22 cellular contexts compared by ENCODE assay signal in genomic region chr7:80729586-80730320, GRCh38.
DNase-seq lines count a peak whose midpoint lies in the region; ATAC-seq and TF ChIP-seq lines count a peak whose summit lies in the region.
"Had no signal": no experiment of that assay in that cellular context is flagged by ENCODE, and none has a peak within 500 bp of the region (broad histone marks: within the 10 kb centered on the region; RNA-seq: fewer than 3 reads in every experiment).

No MANE protein-coding gene starts in this region.

- H3F3A ChIP-seq in smooth muscle cell (ENCODE audit: low read depth): no peaks in the 10 kb centered on the region

- intact Hi-C loops in activated naive CD4-positive, alpha-beta T cell treated with anti-CD3 and anti-CD28 coated beads for 36 hours (cut with micrococcal nuclease): no loop called here

- H3K36me3 ChIP-seq in fibroblast of lung (ENCODE audit: control insufficient read depth, insufficient read depth, low read length): no peaks in the 10 kb centered on the region
- H3K36me3 ChIP-seq in smooth muscle cell (ENCODE audit: low read depth): no peaks in the 10 kb centered on the region
- H3K36me3 ChIP-seq: uterus had no signal

- H3K27ac ChIP-seq in fibroblast of lung (ENCODE audit: insufficient read depth, low read length): no peak overlapping the region
- H3K27ac ChIP-seq in smooth muscle cell (ENCODE audit: low read depth): no peak overlapping the region
- H3K27ac ChIP-seq: RWPE1, uterus had no signal

- no peak overlapping the region for H3K4me3 ChIP-seq in fibroblast of lung (replicated peaks in 1 of 4; ENCODE audit: control extremely low read depth in 1 of 4, insufficient read depth in 1 of 4, low read depth in 3 of 4, low read length in 4 of 4)
- H3K4me3 ChIP-seq in smooth muscle cell: no peak overlapping the region
- H3K4me3 ChIP-seq: skin epidermis, uterus had no signal

- H3K9me3 ChIP-seq in fibroblast of lung (ENCODE audit: control insufficient read depth, insufficient read depth, low read depth, low read length): no peaks in the 10 kb centered on the region
- no peaks in the 10 kb centered on the region for H3K9me3 ChIP-seq in smooth muscle cell (replicated peaks; ENCODE audit: low read depth)
- H3K9me3 ChIP-seq: uterus had no signal

- H3K27me3 ChIP-seq in fibroblast of lung (ENCODE audit: control insufficient read depth, insufficient read depth, low read length): no peaks in the 10 kb centered on the region
- H3K27me3 ChIP-seq in smooth muscle cell (ENCODE audit: low read depth): no peaks in the 10 kb centered on the region
- H3K27me3 ChIP-seq: uterus had no signal

- no peaks in the 10 kb centered on the region for H3K9me3 Mint-ChIP-seq in nephron
- H3K9me3 Mint-ChIP-seq in activated naive CD4-positive, alpha-beta T cell treated with anti-CD3 and anti-CD28 coated beads for 36 hours: no peaks in the 10 kb centered on the region
- H3K9me3 Mint-ChIP-seq: activated B cell treated with CpG ODN at 0.5 μM for 24 hours, mesothelial cell of epicardium had no signal

- 89% methylated on average over 2 of the region's 2 CpGs for WGBS in smooth muscle cell (ENCODE audit: low lambda C conversion rate)

- H3K4me1 ChIP-seq in fibroblast of lung (ENCODE audit: control insufficient read depth, extremely low read depth, insufficient read depth, low read length): peaks cover 6% of the 10 kb centered on the region
- H3K4me1 ChIP-seq in smooth muscle cell (ENCODE audit: low read depth): peaks cover 3% of the 10 kb centered on the region
- H3K4me1 ChIP-seq: uterus had no signal

- no peaks in the 10 kb centered on the region for H3K79me2 ChIP-seq in fibroblast of lung (ENCODE audit: control insufficient read depth, insufficient read depth, low read length)
- no peaks in the 10 kb centered on the region for H3K79me2 ChIP-seq in smooth muscle cell (ENCODE audit: low read depth)

- no peaks in the 10 kb centered on the region for H4K20me1 ChIP-seq in fibroblast of lung (ENCODE audit: control insufficient read depth, extremely low read depth, insufficient read depth, low read length)
- H4K20me1 ChIP-seq in smooth muscle cell (ENCODE audit: low read depth): no peaks in the 10 kb centered on the region

- H3K27me3 Mint-ChIP-seq in nephron (ENCODE audit: low read depth): peaks cover 5% of the 10 kb centered on the region
- peaks cover 2% of the 10 kb centered on the region for H3K27me3 Mint-ChIP-seq in activated naive CD4-positive, alpha-beta T cell treated with anti-CD3 and anti-CD28 coated beads for 36 hours (ENCODE audit: low read depth)
- H3K27me3 Mint-ChIP-seq: activated B cell treated with CpG ODN at 0.5 μM for 24 hours, T-helper 17 cell had no signal

- no peak for ATAC-seq in GM21390 (IDR thresholded peaks at IDR 0.05; ENCODE audit: unreplicated experiment)
- ATAC-seq: T-helper 17 cell had no signal

- CTCF ChIA-PET in activated naive CD4-positive, alpha-beta T cell treated with anti-CD3 and anti-CD28 coated beads for 36 hours (lab: Charles Lee): no interaction called here

- H3K36me3 Mint-ChIP-seq in nephron (ENCODE audit: low read depth): no peaks in the 10 kb centered on the region
- H3K36me3 Mint-ChIP-seq in activated naive CD4-positive, alpha-beta T cell treated with anti-CD3 and anti-CD28 coated beads for 36 hours (ENCODE audit: low read depth): no peaks in the 10 kb centered on the region
- H3K36me3 Mint-ChIP-seq: brain had no signal

- DNase-seq in EL (peak; percentile 80), OCI-M1 (lab: John Stamatoyannopoulos, UW) (peak; percentile 57), fibroblast of lung (ENCODE audit: low read depth in 2 of 2) (peak; percentile 59 to 89), smooth muscle cell (lab: John Stamatoyannopoulos, UW; ENCODE audit: unreplicated experiment) (no peak), NCI-H345 (lab: John Stamatoyannopoulos, UW) (no peak)
- DNase-seq in activated naive CD4-positive, alpha-beta T cell treated with anti-CD3 and anti-CD28 coated beads for 36 hours: no peak
- DNase-seq: activated B cell treated with CpG ODN at 0.5 μM for 24 hours; activated gamma-delta T cell; C1 segment of cervical spinal cord; DND-41; Karpas-422; NCI-H1694; NCI-H524; stimulated activated naive CD4-positive, alpha-beta T cell; T-helper 17 cell had no signal

- H2AFZ ChIP-seq in fibroblast of lung (ENCODE audit: low read length) (no peak overlapping the region), smooth muscle cell (ENCODE audit: low read depth) (no peak overlapping the region)

- peak overlapping the region in 2 of 3 experiments; percentile 64 to 65 for H3K27ac Mint-ChIP-seq in nephron
- H3K27ac Mint-ChIP-seq in activated naive CD4-positive, alpha-beta T cell treated with anti-CD3 and anti-CD28 coated beads for 36 hours: no peak overlapping the region
- H3K27ac Mint-ChIP-seq: activated B cell treated with CpG ODN at 0.5 μM for 24 hours, mesothelial cell of epicardium, T-helper 17 cell had no signal

- peaks cover 32% of the 10 kb centered on the region for H3K4me1 Mint-ChIP-seq in nephron
- H3K4me1 Mint-ChIP-seq in activated naive CD4-positive, alpha-beta T cell treated with anti-CD3 and anti-CD28 coated beads for 36 hours (ENCODE audit: low read depth): no peaks in the 10 kb centered on the region
- H3K4me1 Mint-ChIP-seq: activated B cell treated with CpG ODN at 0.5 μM for 24 hours, T-helper 17 cell had no signal

- H3K9ac ChIP-seq in fibroblast of lung (ENCODE audit: insufficient read depth, low read length) (no peak overlapping the region), smooth muscle cell (ENCODE audit: low read depth) (no peak overlapping the region)

- no peak for TF ChIP-seq CTCF in fibroblast of lung (conservative IDR thresholded peaks at IDR 0.05 in 1 of 2, IDR thresholded peaks at IDR 0.05 in 1 of 2; ENCODE audit: low read depth in 1 of 2, low read length in 2 of 2)
- no peak for TF ChIP-seq CTCF in nephron (IDR thresholded peaks at IDR 0.05; ENCODE audit: unreplicated experiment in 3 of 3)
- no peak for TF ChIP-seq CTCF in smooth muscle cell (IDR thresholded peaks at IDR 0.05; ENCODE audit: borderline replicate concordance, insufficient read depth, poor library complexity, severe bottlenecking)

- H3K4me2 ChIP-seq in fibroblast of lung (ENCODE audit: extremely low read depth, insufficient read depth, low read length) (no peak overlapping the region), smooth muscle cell (no peak overlapping the region)

- H3K4me3 Mint-ChIP-seq in nephron: peak overlapping the region in 1 of 3 experiments; percentile 2
- H3K4me3 Mint-ChIP-seq in activated naive CD4-positive, alpha-beta T cell treated with anti-CD3 and anti-CD28 coated beads for 36 hours: no peak overlapping the region
- H3K4me3 Mint-ChIP-seq: activated B cell treated with CpG ODN at 0.5 μM for 24 hours, brain, mesothelial cell of epicardium, T-helper 17 cell had no signal

Comparison
In these comparisons a context has a peak if more than half of its experiments do, and no peak if none do; other contexts are left out.
1. DNase-seq: peak in EL (single experiment), OCI-M1 (single experiment) and fibroblast of lung (2 of 2); none in smooth muscle cell (single experiment), activated naive CD4-positive, alpha-beta T cell treated with anti-CD3 and anti-CD28 coated beads for 36 hours (single experiment) and NCI-H345 (single experiment).